ENCODE assay signal across 8 cellular contexts in the genomic region with DNA sequence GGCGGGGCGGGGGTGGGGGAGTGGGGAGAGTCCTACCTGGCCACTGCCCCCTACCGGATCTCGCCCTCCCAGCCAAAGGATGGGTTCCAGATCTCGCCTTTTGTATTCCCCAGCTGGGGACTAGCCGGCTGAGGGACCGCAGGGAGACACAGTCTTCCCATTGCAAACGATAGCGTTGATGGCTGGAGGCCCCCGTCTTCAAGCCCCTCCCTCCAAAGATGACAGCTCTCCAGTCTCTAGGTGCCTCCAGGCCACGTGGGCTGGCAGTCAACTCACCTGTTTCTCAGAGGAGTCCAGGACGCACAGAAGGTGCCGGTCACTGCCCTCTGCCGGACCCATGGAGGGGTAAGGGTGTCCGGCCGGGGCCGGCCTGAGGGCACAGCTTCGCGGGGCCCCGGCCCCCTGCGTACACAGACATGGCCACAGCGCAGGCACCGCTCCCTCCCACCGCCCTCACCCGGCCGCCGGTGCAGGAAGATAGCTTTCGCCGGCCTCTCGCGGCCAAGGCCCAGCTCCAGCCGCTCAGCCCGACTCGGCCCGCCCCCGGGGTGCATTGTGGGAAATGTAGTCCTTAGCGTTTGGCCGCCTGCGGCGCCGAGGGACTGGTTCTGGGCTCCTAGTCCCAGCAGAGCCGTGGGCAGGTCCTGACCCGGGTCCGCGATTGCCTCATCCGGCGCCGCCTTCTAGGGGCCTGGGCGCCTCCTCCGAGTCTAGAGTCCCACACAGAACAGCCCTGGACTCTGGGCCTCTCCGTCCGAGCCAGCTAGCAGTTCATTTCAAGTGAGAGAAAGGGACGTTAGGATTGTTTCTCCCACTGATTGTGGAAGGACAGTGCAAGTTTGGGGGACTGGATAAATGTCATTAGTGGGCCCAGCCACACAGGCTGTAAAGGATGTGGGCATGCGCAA. TPM values are rescaled to one million over a fixed set of nuclear protein-coding genes. Genes with fewer than 3 reads are reported as not detected.
DNase-seq lines count a peak whose midpoint lies in the region; ATAC-seq and TF ChIP-seq lines count a peak whose summit lies in the region.

MON1A (minus strand) TSS at position 479 of the 908 bp plus-strand sequence. CDS start 16,465 bp downstream, outside the sequence.

- ATAC-seq in HG02798 (IDR thresholded peaks at IDR 0.05; ENCODE audit: poor library complexity, unreplicated experiment), result peak; percentile 92

- TF ChIP-seq POLR2A in vagina (IDR thresholded peaks at IDR 0.05), result no peak

- H3K36me3 ChIP-seq in right atrium auricular region (no peaks in the 10 kb centered on the region), vagina (no peaks in the 10 kb centered on the region)

- H3K4me3 ChIP-seq in right atrium auricular region, result peak within 1 kb of the TSS; percentile 59 to 82
- H3K4me3 ChIP-seq in vagina, result peak within 1 kb of the TSS; percentile 55 to 82

- DNase-seq in GM13977 (ENCODE audit: low spot score), result peak; percentile 87
- DNase-seq in NCI-H146 treated with DMSO at 0.1 percent for 48 hours (lab: John Stamatoyannopoulos, UW; ENCODE audit: unreplicated experiment), result peak; percentile 75
- DNase-seq in T-helper 2 cell, result peak; percentile 67 to 85 (median 75)
- DNase-seq in anterior cingulate cortex (lab: John Stamatoyannopoulos, UW), result peak; percentile 52 to 95 (median 88)
- DNase-seq in right atrium auricular region (ENCODE audit: low spot score), result peak; percentile 96
- peak; percentile 90 for DNase-seq in putamen (ENCODE audit: low spot score)
- DNase-seq in vagina (ENCODE audit: extremely low spot score in 2 of 2), result peak in 1 of 2 donors; percentile 96

- no peaks in the 10 kb centered on the region for H3K9me3 ChIP-seq in right atrium auricular region
- H3K9me3 ChIP-seq in vagina, result no peaks in the 10 kb centered on the region

- TF ChIP-seq CTCF in GM13977 (IDR thresholded peaks at IDR 0.05; ENCODE audit: extremely low read depth, insufficient read depth, missing control alignments) (peak; percentile 18), right atrium auricular region (IDR thresholded peaks at IDR 0.05) (peak in 1 of 2 donors; percentile 60), vagina (IDR thresholded peaks at IDR 0.05) (no peak)

- in situ Hi-C loops in GM13977 (cut with MboI; ENCODE audit: low pct_unique_long_range_greater_than_20kb, low sequenced_read_pairs, unreplicated experiment), result no loop called here

- H3K27ac ChIP-seq in right atrium auricular region (peak within 1 kb of the TSS; percentile 86 to 89), vagina (peak within 1 kb of the TSS; percentile 84)

- peaks cover 0 to 26% of the 10 kb centered on the region in 2 donors for H3K4me1 ChIP-seq in right atrium auricular region
- H3K4me1 ChIP-seq in vagina, result peaks cover 23% of the 10 kb centered on the region

- intact Hi-C loops in vagina (cut with DNase I), result no loop called here

- no peaks in the 10 kb centered on the region for H3K27me3 ChIP-seq in right atrium auricular region
- no peaks in the 10 kb centered on the region for H3K27me3 ChIP-seq in vagina

RNA-seq across cellular contexts. Expression of gene MON1A, which starts in this region (rescaled TPM):
- total RNA-seq in right atrium auricular region (1 to 10 TPM; 8.4 to 9.4 TPM), vagina (10.6 TPM)
